ENCODE assay signal across 19 cellular contexts in the genomic region with DNA sequence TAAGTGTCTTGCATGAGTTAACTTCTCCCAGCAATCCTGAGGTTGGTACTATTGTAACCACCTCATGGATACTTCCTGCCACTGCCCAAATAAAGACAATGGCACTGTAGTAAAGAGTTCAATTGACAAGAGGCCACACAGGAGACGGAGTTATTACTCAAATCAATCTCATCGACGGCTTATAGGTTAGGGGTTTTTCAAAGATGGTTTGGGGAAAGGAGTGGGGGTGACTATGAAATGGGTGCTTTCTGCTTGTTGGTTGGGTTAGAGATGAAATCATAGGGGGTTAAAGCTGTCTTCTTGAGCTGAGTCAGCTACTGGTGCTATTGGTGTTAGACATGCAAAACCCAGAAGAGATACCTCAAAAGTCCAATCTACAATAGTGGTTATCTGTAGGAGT.
DNase-seq lines count a peak whose midpoint lies in the region; ATAC-seq and TF ChIP-seq lines count a peak whose summit lies in the region.
"Had no signal": no experiment of that assay in that cellular context is flagged by ENCODE, and none has a peak within 500 bp of the region (broad histone marks: within the 10 kb centered on the region; RNA-seq: fewer than 3 reads in every experiment).

No MANE protein-coding gene starts in this region.

- H3K9me3 Mint-ChIP-seq in GM23338, result peaks cover 11% of the 10 kb centered on the region; the same call in 2 of the 3 replicates
- H3K9me3 Mint-ChIP-seq: activated CD4-positive, alpha-beta T cell treated with anti-CD3 and anti-CD28 coated beads, Interleukin-2, amount 10 ng/mL, durations not matched to agents 7 days and 5 days had no signal

- no peak overlapping the region for H3K9ac ChIP-seq in MM.1S (ENCODE audit: low read length)
- H3K9ac ChIP-seq: neural progenitor cell had no signal

- peaks cover 7% of the 10 kb centered on the region; the same call in 2 of the 3 replicates for H3K36me3 Mint-ChIP-seq in GM23338 (ENCODE audit: low read depth)
- H3K36me3 Mint-ChIP-seq: CD4-positive, alpha-beta memory T cell; neural progenitor cell had no signal

- H3K4me3 ChIP-seq in GM23338 (no peak overlapping the region), MM.1S (ENCODE audit: low read length) (no peak overlapping the region)
- H3K4me3 ChIP-seq: neural progenitor cell had no signal

- H3K79me2 ChIP-seq in GM23338 (replicated peaks; ENCODE audit: insufficient read depth) (no peaks in the 10 kb centered on the region), MM.1S (ENCODE audit: low read length) (no peaks in the 10 kb centered on the region)

- H3K36me3 ChIP-seq in GM23338 (ENCODE audit: insufficient read depth), result no peaks in the 10 kb centered on the region
- H3K36me3 ChIP-seq in MM.1S (replicated peaks; ENCODE audit: insufficient read depth, low read length), result no peaks in the 10 kb centered on the region
- H3K36me3 ChIP-seq: brain microvascular endothelial cell, neural progenitor cell had no signal

- 0 out of 2 replicates have a peak overlapping the region, but pooled peaks have one; percentile 35 for H3K27ac Mint-ChIP-seq in GM23338
- H3K27ac Mint-ChIP-seq: activated CD4-positive, alpha-beta T cell treated with anti-CD3 and anti-CD28 coated beads, Interleukin-2, amount 10 ng/mL, durations not matched to agents 7 days and 5 days; CD4-positive, alpha-beta memory T cell; endodermal cell; neural progenitor cell had no signal

- H3F3A ChIP-seq in GM23338 (replicated peaks; ENCODE audit: low read depth), result no peaks in the 10 kb centered on the region
- no peaks in the 10 kb centered on the region for H3F3A ChIP-seq in MM.1S (ENCODE audit: insufficient read depth, low read length)

- H4K20me1 ChIP-seq in GM23338 (replicated peaks; ENCODE audit: insufficient read depth) (no peaks in the 10 kb centered on the region), MM.1S (ENCODE audit: insufficient read depth, low read length) (no peaks in the 10 kb centered on the region)

- H3K4me1 ChIP-seq in GM23338 (ENCODE audit: insufficient read depth), result peaks cover 5% of the 10 kb centered on the region; the same call in 1 of the 2 replicates
- no peaks in the 10 kb centered on the region for H3K4me1 ChIP-seq in MM.1S (ENCODE audit: low read length)
- H3K4me1 ChIP-seq: neural progenitor cell had no signal

- no peak overlapping the region for H3K4me3 Mint-ChIP-seq in GM23338
- H3K4me3 Mint-ChIP-seq: activated CD4-positive, alpha-beta T cell treated with anti-CD3 and anti-CD28 coated beads, Interleukin-2, amount 10 ng/mL, durations not matched to agents 7 days and 5 days; CD4-positive, alpha-beta memory T cell; endodermal cell; neural progenitor cell had no signal

- no peak for TF ChIP-seq CTCF in GM23338 (conservative IDR thresholded peaks at IDR 0.05; ENCODE audit: low read depth in 2 of 2)
- TF ChIP-seq CTCF in MM.1S (IDR thresholded peaks at IDR 0.05; ENCODE audit: low read length), result no peak

- ATAC-seq in GM18868 (IDR thresholded peaks at IDR 0.05; ENCODE audit: unreplicated experiment) (peak; percentile 85), GM23338 (no peak), HG03045 (IDR thresholded peaks at IDR 0.05; ENCODE audit: unreplicated experiment) (peak; percentile 66)
- ATAC-seq: left colon had no signal

- H3K4me2 ChIP-seq in GM23338 (no peak overlapping the region), MM.1S (ENCODE audit: low read depth, low read length) (no peak overlapping the region)
- H3K4me2 ChIP-seq: neural progenitor cell had no signal

- H3K27me3 ChIP-seq in GM23338 (ENCODE audit: insufficient read depth) (no peaks in the 10 kb centered on the region), MM.1S (replicated peaks; ENCODE audit: insufficient read depth, low read length) (no peaks in the 10 kb centered on the region)
- H3K27me3 ChIP-seq: brain microvascular endothelial cell, neural progenitor cell had no signal

- H3K9me3 ChIP-seq in MM.1S (replicated peaks; ENCODE audit: insufficient read depth, low read length), result no peaks in the 10 kb centered on the region

- no peak for DNase-seq in GM23338 (ENCODE audit: low spot score)
- DNase-seq in renal cortical epithelial cell (ENCODE audit: low read depth), result peak; percentile 13
- DNase-seq in MM.1S, result no peak
- DNase-seq in NCI-H1092 (lab: John Stamatoyannopoulos, UW), result no peak
- no peak for DNase-seq in stimulated activated CD4-positive, alpha-beta T cell treated with anti-CD3 and anti-CD28 coated beads, Interleukin-12 subunit alpha, Interleukin-12 subunit beta, amount 100 ng/mL, for 4 hours
- DNase-seq: activated CD4-positive, alpha-beta T cell treated with anti-CD3 and anti-CD28 coated beads, Interleukin-2, amount 10 ng/mL, durations not matched to agents 7 days and 5 days; activated CD8-positive, alpha-beta memory T cell treated with anti-CD3 and anti-CD28 coated beads, Interleukin-2, amount 50 U/mL, for 4 hours; CD4-positive, alpha-beta memory T cell; DND-41; endodermal cell; left colon; midbrain; NCI-H1105 treated with DMSO at 0.1 percent for 48 hours; NCI-H526 treated with DMSO at 0.1 percent for 48 hours; stimulated activated CD8-positive, alpha-beta memory T cell treated with anti-CD3 and anti-CD28 coated beads, Interleukin-4, amount 100 ng/mL, for 48 hours had no signal

- peaks cover 8% of the 10 kb centered on the region; the same call in 2 of the 3 replicates for H3K4me1 Mint-ChIP-seq in GM23338
- H3K4me1 Mint-ChIP-seq: activated CD4-positive, alpha-beta T cell treated with anti-CD3 and anti-CD28 coated beads, Interleukin-2, amount 10 ng/mL, durations not matched to agents 7 days and 5 days; CD4-positive, alpha-beta memory T cell; neural progenitor cell had no signal

- H2AFZ ChIP-seq in GM23338 (peak overlapping the region; percentile 20; the same call in 1 of the 2 replicates), MM.1S (ENCODE audit: low read length) (no peak overlapping the region)
- H2AFZ ChIP-seq: neural progenitor cell had no signal

- H3K27ac ChIP-seq in GM23338 (ENCODE audit: low read depth) (no peak overlapping the region), MM.1S (ENCODE audit: low read length) (no peak overlapping the region)
- H3K27ac ChIP-seq: brain microvascular endothelial cell, neural progenitor cell had no signal

- H3K9me2 ChIP-seq in GM23338 (ENCODE audit: insufficient read depth) (peaks cover 10% of the 10 kb centered on the region; the same call in 1 of the 2 replicates), MM.1S (replicated peaks; ENCODE audit: insufficient read depth, low read length) (no peaks in the 10 kb centered on the region)

- H3K27me3 Mint-ChIP-seq in GM23338 (ENCODE audit: insufficient read depth, low read depth, poor library complexity), result no peaks in the 10 kb centered on the region
- H3K27me3 Mint-ChIP-seq: CD4-positive, alpha-beta memory T cell had no signal

TF ChIP-seq in GM23338, 12 proteins besides CTCF, POLR2A, EP300 and RAD21 (continues in another document):
- TF ChIP-seq CREB1 (CRISPR knock-in tag; IDR thresholded peaks at IDR 0.05; ENCODE audit: low read depth), result no peak
- no peak for TF ChIP-seq EZH2 (IDR thresholded peaks at IDR 0.05; ENCODE audit: low read depth, unreplicated experiment)
- TF ChIP-seq STAT1 (IDR thresholded peaks at IDR 0.05; ENCODE audit: unreplicated experiment), result no peak
- TF ChIP-seq NANOG (IDR thresholded peaks at IDR 0.05; ENCODE audit: borderline replicate concordance), result no peak
- no peak for TF ChIP-seq ZNF114 (CRISPR knock-in tag; IDR thresholded peaks at IDR 0.05)
- no peak for TF ChIP-seq ZNF331 (CRISPR knock-in tag; IDR thresholded peaks at IDR 0.05; ENCODE audit: low read depth)
- TF ChIP-seq POLR2AphosphoS5 (IDR thresholded peaks at IDR 0.05; ENCODE audit: low read depth), result no peak
- TF ChIP-seq, protein P1, sequence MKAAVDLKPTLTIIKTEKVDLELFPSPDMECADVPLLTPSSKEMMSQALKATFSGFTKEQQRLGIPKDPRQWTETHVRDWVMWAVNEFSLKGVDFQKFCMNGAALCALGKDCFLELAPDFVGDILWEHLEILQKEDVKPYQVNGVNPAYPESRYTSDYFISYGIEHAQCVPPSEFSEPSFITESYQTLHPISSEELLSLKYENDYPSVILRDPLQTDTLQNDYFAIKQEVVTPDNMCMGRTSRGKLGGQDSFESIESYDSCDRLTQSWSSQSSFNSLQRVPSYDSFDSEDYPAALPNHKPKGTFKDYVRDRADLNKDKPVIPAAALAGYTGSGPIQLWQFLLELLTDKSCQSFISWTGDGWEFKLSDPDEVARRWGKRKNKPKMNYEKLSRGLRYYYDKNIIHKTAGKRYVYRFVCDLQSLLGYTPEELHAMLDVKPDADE (IDR thresholded peaks at IDR 0.05), result no peak
- TF ChIP-seq, protein P2, sequence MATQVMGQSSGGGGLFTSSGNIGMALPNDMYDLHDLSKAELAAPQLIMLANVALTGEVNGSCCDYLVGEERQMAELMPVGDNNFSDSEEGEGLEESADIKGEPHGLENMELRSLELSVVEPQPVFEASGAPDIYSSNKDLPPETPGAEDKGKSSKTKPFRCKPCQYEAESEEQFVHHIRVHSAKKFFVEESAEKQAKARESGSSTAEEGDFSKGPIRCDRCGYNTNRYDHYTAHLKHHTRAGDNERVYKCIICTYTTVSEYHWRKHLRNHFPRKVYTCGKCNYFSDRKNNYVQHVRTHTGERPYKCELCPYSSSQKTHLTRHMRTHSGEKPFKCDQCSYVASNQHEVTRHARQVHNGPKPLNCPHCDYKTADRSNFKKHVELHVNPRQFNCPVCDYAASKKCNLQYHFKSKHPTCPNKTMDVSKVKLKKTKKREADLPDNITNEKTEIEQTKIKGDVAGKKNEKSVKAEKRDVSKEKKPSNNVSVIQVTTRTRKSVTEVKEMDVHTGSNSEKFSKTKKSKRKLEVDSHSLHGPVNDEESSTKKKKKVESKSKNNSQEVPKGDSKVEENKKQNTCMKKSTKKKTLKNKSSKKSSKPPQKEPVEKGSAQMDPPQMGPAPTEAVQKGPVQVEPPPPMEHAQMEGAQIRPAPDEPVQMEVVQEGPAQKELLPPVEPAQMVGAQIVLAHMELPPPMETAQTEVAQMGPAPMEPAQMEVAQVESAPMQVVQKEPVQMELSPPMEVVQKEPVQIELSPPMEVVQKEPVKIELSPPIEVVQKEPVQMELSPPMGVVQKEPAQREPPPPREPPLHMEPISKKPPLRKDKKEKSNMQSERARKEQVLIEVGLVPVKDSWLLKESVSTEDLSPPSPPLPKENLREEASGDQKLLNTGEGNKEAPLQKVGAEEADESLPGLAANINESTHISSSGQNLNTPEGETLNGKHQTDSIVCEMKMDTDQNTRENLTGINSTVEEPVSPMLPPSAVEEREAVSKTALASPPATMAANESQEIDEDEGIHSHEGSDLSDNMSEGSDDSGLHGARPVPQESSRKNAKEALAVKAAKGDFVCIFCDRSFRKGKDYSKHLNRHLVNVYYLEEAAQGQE (IDR thresholded peaks at IDR 0.05; ENCODE audit: unreplicated experiment), result no peak
- TF ChIP-seq EZH2phosphoT487 (IDR thresholded peaks at IDR 0.05; ENCODE audit: unreplicated experiment), result no peak
- TF ChIP-seq JUNB (IDR thresholded peaks at IDR 0.05; ENCODE audit: unreplicated experiment), result no peak
